39 cellular contexts compared by ENCODE assay signal in the genomic region with DNA sequence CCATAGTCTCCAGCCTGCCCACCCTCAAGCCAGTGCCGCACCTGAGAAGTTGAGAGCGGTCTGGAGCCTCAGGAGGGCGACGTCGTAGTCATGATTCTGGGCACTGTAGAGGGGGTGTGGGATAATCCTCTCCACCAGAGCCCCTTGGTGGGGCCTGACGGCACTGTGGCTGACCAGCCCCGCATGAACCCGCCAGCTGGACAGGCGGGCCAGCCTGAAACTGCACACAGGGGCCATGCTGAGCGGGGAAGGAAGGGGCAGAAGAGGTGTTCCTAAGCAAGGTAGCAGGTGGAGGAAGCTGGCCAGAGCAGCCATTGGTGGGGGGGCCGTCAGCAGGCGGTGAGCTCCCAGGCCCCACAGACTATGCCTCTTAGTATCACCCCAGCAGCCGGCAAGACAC. TPM values are rescaled to one million over a fixed set of nuclear protein-coding genes. Genes with fewer than 3 reads are reported as not detected.
"Had no signal": no experiment of that assay in that cellular context is flagged by ENCODE, and none has a peak within 500 bp of the region (broad histone marks: within the 10 kb centered on the region; RNA-seq: fewer than 3 reads in every experiment).

No MANE protein-coding gene starts in this region.

- H3K27ac ChIP-seq: adrenal gland, ascending aorta, body of pancreas, brain microvascular endothelial cell, breast epithelium, cardiac muscle cell had no signal

- H3K27ac Mint-ChIP-seq: activated naive CD4-positive, alpha-beta T cell treated with anti-CD3 and anti-CD28 coated beads for 36 hours; activated naive CD4-positive, alpha-beta T cell treated with anti-CD3 and anti-CD28 coated beads, Interleukin-2, amount 10 ng/mL, durations not matched to agents 7 days and 5 days; activated naive CD4-positive, alpha-beta T cell treated with anti-CD3 and anti-CD28 coated beads, Interleukin-2, amount 50 U/mL, for 24 hours; activated naive CD4-positive, alpha-beta T cell treated with anti-CD3 and anti-CD28 coated beads, Interleukin-2, amount 50 U/mL, for 72 hours; activated naive CD8-positive, alpha-beta T cell; activated naive CD8-positive, alpha-beta T cell treated with anti-CD3 and anti-CD28 coated beads for 36 hours; activated naive CD8-positive, alpha-beta T cell treated with anti-CD3 and anti-CD28 coated beads, Interleukin-2, amount 10 ng/mL, durations not matched to agents 7 days and 5 days; activated naive CD8-positive, alpha-beta T cell treated with anti-CD3 and anti-CD28 coated beads, Interleukin-2, amount 50 U/mL, for 24 hours; activated T-cell treated with anti-CD3 and anti-CD28 coated beads, Interleukin-2, amount 50 U/mL, for 24 hours; activated T-cell treated with anti-CD3 and anti-CD28 coated beads, Interleukin-2, amount 50 U/mL, for 72 hours; activated T-helper 1 cell treated with anti-CD3 and anti-CD28 coated beads, Interleukin-12 subunit alpha, Interleukin-12 subunit beta, Interleukin-2, Interleukin-4 antibody, amounts not matched to agents 30 ng/mL and 10 ng/mL and 1 ng/mL, durations not matched to agents 14 hours and 24 hours and 36 hours; activated T-helper 17 cell treated with anti-CD3 and anti-CD28 coated beads, Interleukin-2, amount 50 U/mL, for 72 hours; activated T-helper 2 cell treated with anti-CD3 and anti-CD28 coated beads, Interferon-gamma antibody, Interleukin-2, Interleukin-4, amounts not matched to agents 10 μg/mL and 5 μg/mL and 100 μg/mL, durations not matched to agents 14 hours and 24 hours and 36 hours had no signal

- H3K9me3 ChIP-seq: adrenal gland, ascending aorta, body of pancreas, breast epithelium had no signal

- FAIRE-seq: astrocyte, bronchial epithelial cell had no signal

- H3K27me3 Mint-ChIP-seq: activated naive CD4-positive, alpha-beta T cell treated with anti-CD3 and anti-CD28 coated beads, Interleukin-2, amount 10 ng/mL, durations not matched to agents 7 days and 5 days; activated naive CD4-positive, alpha-beta T cell treated with anti-CD3 and anti-CD28 coated beads, Interleukin-2, amount 50 U/mL, for 24 hours; activated naive CD8-positive, alpha-beta T cell; activated naive CD8-positive, alpha-beta T cell treated with anti-CD3 and anti-CD28 coated beads for 36 hours; activated naive CD8-positive, alpha-beta T cell treated with anti-CD3 and anti-CD28 coated beads, Interleukin-2, amount 10 ng/mL, durations not matched to agents 7 days and 5 days; activated naive CD8-positive, alpha-beta T cell treated with anti-CD3 and anti-CD28 coated beads, Interleukin-2, amount 50 U/mL, for 24 hours; activated T-cell treated with anti-CD3 and anti-CD28 coated beads, Interleukin-2, amount 50 U/mL, for 24 hours; activated T-helper 17 cell treated with anti-CD3 and anti-CD28 coated beads, Interleukin-2, amount 50 U/mL, for 72 hours; central memory CD8-positive, alpha-beta T cell had no signal

- H3K4me3 ChIP-seq: adrenal gland, ascending aorta, body of pancreas, breast epithelium, cardiac muscle cell had no signal

- H3K4me1 ChIP-seq: adrenal gland, ascending aorta, body of pancreas, breast epithelium had no signal

- H3K4me3 Mint-ChIP-seq: activated naive CD4-positive, alpha-beta T cell treated with anti-CD3 and anti-CD28 coated beads for 36 hours; activated naive CD4-positive, alpha-beta T cell treated with anti-CD3 and anti-CD28 coated beads, Interleukin-2, amount 10 ng/mL, durations not matched to agents 7 days and 5 days; activated naive CD4-positive, alpha-beta T cell treated with anti-CD3 and anti-CD28 coated beads, Interleukin-2, amount 50 U/mL, for 24 hours; activated naive CD8-positive, alpha-beta T cell; activated naive CD8-positive, alpha-beta T cell treated with anti-CD3 and anti-CD28 coated beads for 36 hours; activated naive CD8-positive, alpha-beta T cell treated with anti-CD3 and anti-CD28 coated beads, Interleukin-2, amount 10 ng/mL, durations not matched to agents 7 days and 5 days; activated naive CD8-positive, alpha-beta T cell treated with anti-CD3 and anti-CD28 coated beads, Interleukin-2, amount 50 U/mL, for 24 hours; activated T-cell treated with anti-CD3 and anti-CD28 coated beads, Interleukin-2, amount 50 U/mL, for 24 hours; activated T-cell treated with anti-CD3 and anti-CD28 coated beads, Interleukin-2, amount 50 U/mL, for 4 hours; activated T-cell treated with anti-CD3 and anti-CD28 coated beads, Interleukin-2, amount 50 U/mL, for 72 hours; activated T-helper 1 cell treated with anti-CD3 and anti-CD28 coated beads, Interleukin-12 subunit alpha, Interleukin-12 subunit beta, Interleukin-2, Interleukin-4 antibody, amounts not matched to agents 30 ng/mL and 10 ng/mL and 1 ng/mL, durations not matched to agents 14 hours and 24 hours and 36 hours; activated T-helper 17 cell treated with anti-CD3 and anti-CD28 coated beads, Interleukin-2, amount 50 U/mL, for 72 hours; brain; central memory CD8-positive, alpha-beta T cell had no signal

- DNase-seq: activated effector memory CD4-positive, alpha-beta T cell treated with anti-CD3 and anti-CD28 coated beads, Interleukin-2, amount 50 U/mL, for 16 hours; activated effector memory CD4-positive, alpha-beta T cell treated with Interleukin-2 at 50 U/mL for 16 hours; activated gamma-delta T cell; activated gamma-delta T cell treated with Interleukin-2 at 50 U/mL for 16 hours; activated naive CD4-positive, alpha-beta T cell; activated naive CD4-positive, alpha-beta T cell treated with anti-CD3 and anti-CD28 coated beads for 36 hours; activated naive CD4-positive, alpha-beta T cell treated with anti-CD3 and anti-CD28 coated beads, Interleukin-2, amount 10 ng/mL, durations not matched to agents 7 days and 5 days; activated naive CD4-positive, alpha-beta T cell treated with anti-CD3 and anti-CD28 coated beads, Interleukin-2, amount 50 U/mL, for 16 hours; activated naive CD4-positive, alpha-beta T cell treated with Interleukin-2 at 50 U/mL for 16 hours; activated naive CD8-positive, alpha-beta T cell treated with anti-CD3 and anti-CD28 coated beads for 36 hours; activated naive CD8-positive, alpha-beta T cell treated with anti-CD3 and anti-CD28 coated beads, Interleukin-2, amount 10 ng/mL, durations not matched to agents 7 days and 5 days; activated naive CD8-positive, alpha-beta T cell treated with anti-CD3 and anti-CD28 coated beads, Interleukin-2, amount 50 U/mL, for 24 hours; activated T-cell treated with anti-CD3 and anti-CD28 coated beads, Interleukin-2, amount 50 U/mL, for 24 hours; activated T-cell treated with anti-CD3 and anti-CD28 coated beads, Interleukin-2, amount 50 U/mL, for 4 hours; activated T-cell treated with anti-CD3 and anti-CD28 coated beads, Interleukin-2, amount 50 U/mL, for 48 hours; activated T-cell treated with anti-CD3 and anti-CD28 coated beads, Interleukin-2, amount 50 U/mL, for 72 hours; adrenal gland; amniotic stem cell; amygdala; anterior cingulate cortex; aorta; body of pancreas; brain microvascular endothelial cell; caudate nucleus; central memory CD4-positive, alpha-beta T cell; cerebellar nuclear complex had no signal

- H3K27me3 ChIP-seq: adrenal gland, ascending aorta, body of pancreas, brain microvascular endothelial cell, breast epithelium, cardiac muscle cell had no signal

- ATAC-seq: activated naive CD4-positive, alpha-beta T cell treated with anti-CD3 and anti-CD28 coated beads, Interleukin-2, amount 50 U/mL, for 72 hours; activated naive CD8-positive, alpha-beta T cell treated with anti-CD3 and anti-CD28 coated beads, Interleukin-2, amount 50 U/mL, for 24 hours; activated T-cell treated with anti-CD3 and anti-CD28 coated beads, Interleukin-2, amount 50 U/mL, for 4 hours; activated T-cell treated with anti-CD3 and anti-CD28 coated beads, Interleukin-2, amount 50 U/mL, for 72 hours; activated T-helper 17 cell treated with anti-CD3 and anti-CD28 coated beads, Interleukin-2, amount 50 U/mL, for 72 hours; body of pancreas had no signal

- H3K36me3 ChIP-seq: adrenal gland, ascending aorta, brain microvascular endothelial cell, breast epithelium, cardiac muscle cell had no signal

- H3K4me1 Mint-ChIP-seq: activated naive CD4-positive, alpha-beta T cell treated with anti-CD3 and anti-CD28 coated beads, Interleukin-2, amount 10 ng/mL, durations not matched to agents 7 days and 5 days; activated naive CD4-positive, alpha-beta T cell treated with anti-CD3 and anti-CD28 coated beads, Interleukin-2, amount 50 U/mL, for 24 hours; activated naive CD8-positive, alpha-beta T cell treated with anti-CD3 and anti-CD28 coated beads for 36 hours; activated naive CD8-positive, alpha-beta T cell treated with anti-CD3 and anti-CD28 coated beads, Interleukin-2, amount 50 U/mL, for 24 hours; activated T-helper 17 cell treated with anti-CD3 and anti-CD28 coated beads, Interleukin-2, amount 50 U/mL, for 72 hours; brain; central memory CD8-positive, alpha-beta T cell had no signal

- H3K9me3 Mint-ChIP-seq: activated naive CD4-positive, alpha-beta T cell treated with anti-CD3 and anti-CD28 coated beads for 36 hours; activated naive CD4-positive, alpha-beta T cell treated with anti-CD3 and anti-CD28 coated beads, Interleukin-2, amount 10 ng/mL, durations not matched to agents 7 days and 5 days; activated naive CD4-positive, alpha-beta T cell treated with anti-CD3 and anti-CD28 coated beads, Interleukin-2, amount 50 U/mL, for 24 hours; activated naive CD4-positive, alpha-beta T cell treated with anti-CD3 and anti-CD28 coated beads, Interleukin-2, amount 50 U/mL, for 72 hours; activated naive CD8-positive, alpha-beta T cell treated with anti-CD3 and anti-CD28 coated beads for 36 hours; activated naive CD8-positive, alpha-beta T cell treated with anti-CD3 and anti-CD28 coated beads, Interleukin-2, amount 10 ng/mL, durations not matched to agents 7 days and 5 days; activated naive CD8-positive, alpha-beta T cell treated with anti-CD3 and anti-CD28 coated beads, Interleukin-2, amount 50 U/mL, for 24 hours; activated T-cell treated with anti-CD3 and anti-CD28 coated beads, Interleukin-2, amount 50 U/mL, for 24 hours; activated T-cell treated with anti-CD3 and anti-CD28 coated beads, Interleukin-2, amount 50 U/mL, for 4 hours; activated T-cell treated with anti-CD3 and anti-CD28 coated beads, Interleukin-2, amount 50 U/mL, for 72 hours; activated T-helper 1 cell treated with anti-CD3 and anti-CD28 coated beads, Interleukin-12 subunit alpha, Interleukin-12 subunit beta, Interleukin-2, Interleukin-4 antibody, amounts not matched to agents 30 ng/mL and 10 ng/mL and 1 ng/mL, durations not matched to agents 14 hours and 24 hours and 36 hours; activated T-helper 17 cell treated with anti-CD3 and anti-CD28 coated beads, Interleukin-2, amount 50 U/mL, for 72 hours; activated T-helper 2 cell treated with anti-CD3 and anti-CD28 coated beads, Interferon-gamma antibody, Interleukin-2, Interleukin-4, amounts not matched to agents 10 μg/mL and 5 μg/mL and 100 μg/mL, durations not matched to agents 14 hours and 24 hours and 36 hours; brain; central memory CD8-positive, alpha-beta T cell had no signal

- H3K36me3 Mint-ChIP-seq: activated naive CD4-positive, alpha-beta T cell treated with anti-CD3 and anti-CD28 coated beads, Interleukin-2, amount 10 ng/mL, durations not matched to agents 7 days and 5 days; activated naive CD4-positive, alpha-beta T cell treated with anti-CD3 and anti-CD28 coated beads, Interleukin-2, amount 50 U/mL, for 72 hours; activated naive CD8-positive, alpha-beta T cell treated with anti-CD3 and anti-CD28 coated beads for 36 hours; activated naive CD8-positive, alpha-beta T cell treated with anti-CD3 and anti-CD28 coated beads, Interleukin-2, amount 10 ng/mL, durations not matched to agents 7 days and 5 days had no signal

RNA-seq across cellular contexts. Expression of a gene that starts 13.1 kb away (rescaled TPM):
- total RNA-seq: ascending aorta had no signal
- polyA plus RNA-seq: cardiac muscle cell had no signal
